In genomic region chr1:218498061-218498938, GRCh38 we compare ENCODE assay signal across 12 cellular contexts.
DNase-seq lines count a peak whose midpoint lies in the region; ATAC-seq and TF ChIP-seq lines count a peak whose summit lies in the region.
"Had no signal": no experiment of that assay in that cellular context is flagged by ENCODE, and none has a peak within 500 bp of the region (broad histone marks: within the 10 kb centered on the region; RNA-seq: fewer than 3 reads in every experiment).

No MANE protein-coding gene starts in this region.

- H3K4me3 ChIP-seq in HFF-Myc (replicated peaks; ENCODE audit: low read depth, low read length): peak overlapping the region; percentile 32
- peak overlapping the region; percentile 32 to 58 for H3K4me3 ChIP-seq in ascending aorta
- H3K4me3 ChIP-seq in right atrium auricular region: peak overlapping the region in 1 of 2 donors; percentile 29
- H3K4me3 ChIP-seq in stomach: peak overlapping the region; percentile 18 to 33 (median 26)
- H3K4me3 ChIP-seq in OCI-LY7 (ENCODE audit: low read depth, low read length, poor library complexity, severe bottlenecking): no peak overlapping the region
- H3K4me3 ChIP-seq: ovary, thyroid gland had no signal

- TF ChIP-seq EP300 in stomach (IDR thresholded peaks at IDR 0.05): peak; percentile 10

- no peak for DNase-seq in HFF-Myc (ENCODE audit: extremely low read depth, low read depth)
- no peak for DNase-seq in ascending aorta (ENCODE audit: low spot score in 2 of 2)
- DNase-seq in right atrium auricular region (ENCODE audit: low spot score): no peak
- DNase-seq in stomach: no peak
- DNase-seq in activated CD4-positive, alpha-beta T cell treated with anti-CD3 and anti-CD28 coated beads, Interleukin-2, amount 50 U/mL, for 1 hour: no peak
- no peak for DNase-seq in OCI-LY7 (ENCODE audit: low spot score)
- DNase-seq in NCI-H510A (lab: John Stamatoyannopoulos, UW): no peak
- DNase-seq: effector memory CD4-positive, alpha-beta T cell; NCI-H1436; ovary; thyroid gland had no signal

- no peaks in the 10 kb centered on the region for H3K79me2 ChIP-seq in OCI-LY7 (ENCODE audit: insufficient read depth, low read depth, low read length)

- intact Hi-C loops in ascending aorta (cut with DNase I): loop anchor here (1.0 to 5.0 kb wide), 5 partner anchors 18 to 799 kb away; no protein-coding TSS in a partner anchor
- intact Hi-C loops in stomach (cut with DNase I; ENCODE audit: low total_unique reads): no loop called here
- intact Hi-C loops in OCI-LY7 (cut with micrococcal nuclease; ENCODE audit: unreplicated experiment): no loop called here

- no peaks in the 10 kb centered on the region for H3K36me3 ChIP-seq in ascending aorta
- no peaks in the 10 kb centered on the region for H3K36me3 ChIP-seq in right atrium auricular region
- H3K36me3 ChIP-seq in stomach: no peaks in the 10 kb centered on the region
- no peaks in the 10 kb centered on the region for H3K36me3 ChIP-seq in OCI-LY7 (ENCODE audit: insufficient read depth, low read length)
- H3K36me3 ChIP-seq: ovary, thyroid gland had no signal

- no peak overlapping the region for H2AFZ ChIP-seq in OCI-LY7 (ENCODE audit: low read length)

- H3K4me1 ChIP-seq in ascending aorta: peaks cover 0 to 26% of the 10 kb centered on the region in 2 donors
- peaks cover 0 to 9% of the 10 kb centered on the region in 2 donors for H3K4me1 ChIP-seq in right atrium auricular region
- peaks cover 6 to 25% (median 17%) of the 10 kb centered on the region in 4 donors for H3K4me1 ChIP-seq in stomach
- no peaks in the 10 kb centered on the region for H3K4me1 ChIP-seq in OCI-LY7 (ENCODE audit: insufficient read depth, low read length, poor library complexity, severe bottlenecking)

- H3K27me3 ChIP-seq in ascending aorta: no peaks in the 10 kb centered on the region
- H3K27me3 ChIP-seq in right atrium auricular region: no peaks in the 10 kb centered on the region
- no peaks in the 10 kb centered on the region for H3K27me3 ChIP-seq in stomach
- H3K27me3 ChIP-seq: ovary, thyroid gland had no signal

- CTCF ChIA-PET in OCI-LY7 (lab: Charles Lee; ENCODE audit: unreplicated experiment): no interaction called here

- ATAC-seq in GM18867 (IDR thresholded peaks at IDR 0.05; ENCODE audit: unreplicated experiment): no peak

- no peaks in the 10 kb centered on the region for H3K9me3 ChIP-seq in ascending aorta
- no peaks in the 10 kb centered on the region for H3K9me3 ChIP-seq in right atrium auricular region
- H3K9me3 ChIP-seq in stomach: no peaks in the 10 kb centered on the region
- H3K9me3 ChIP-seq in OCI-LY7 (ENCODE audit: low read length): no peaks in the 10 kb centered on the region
- H3K9me3 ChIP-seq: ovary, thyroid gland had no signal

- POLR2A ChIA-PET in OCI-LY7 (lab: Charles Lee): no interaction called here

- no peak for TF ChIP-seq CTCF in HFF-Myc (IDR thresholded peaks at IDR 0.05; ENCODE audit: low read depth, low read length, missing control alignments)
- no peak for TF ChIP-seq CTCF in ascending aorta (IDR thresholded peaks at IDR 0.05)
- no peak for TF ChIP-seq CTCF in right atrium auricular region (IDR thresholded peaks at IDR 0.05)
- TF ChIP-seq CTCF in stomach (IDR thresholded peaks at IDR 0.05): no peak
- TF ChIP-seq CTCF in OCI-LY7 (conservative IDR thresholded peaks at IDR 0.05; ENCODE audit: low read length): no peak

- no peaks in the 10 kb centered on the region for H4K20me1 ChIP-seq in OCI-LY7 (ENCODE audit: insufficient read depth, low read length)

- 46 to 57% (median 52%) methylated on average over 8 of the region's 8 CpGs for WGBS in stomach, 5 donors

- no peaks in the 10 kb centered on the region for H3K9me2 ChIP-seq in OCI-LY7 (ENCODE audit: insufficient read depth, low read length)

- peak overlapping the region; percentile 71 to 73 for H3K27ac ChIP-seq in ascending aorta
- H3K27ac ChIP-seq in right atrium auricular region: peak overlapping the region; percentile 48 to 50
- peak overlapping the region in 4 of 5 donors; percentile 56 to 71 (median 67) for H3K27ac ChIP-seq in stomach
- no peak overlapping the region for H3K27ac ChIP-seq in OCI-LY7 (ENCODE audit: low read depth, low read length, poor library complexity, severe bottlenecking)
- H3K27ac ChIP-seq: ovary, thyroid gland had no signal

- no peak for TF ChIP-seq POLR2A in stomach (IDR thresholded peaks at IDR 0.05)

- no TSS peak for BruUV-seq in OCI-LY7 (replicated peaks; lab: Mats Ljungman, UMichigan)

- no peak overlapping the region for H3K4me2 ChIP-seq in OCI-LY7 (ENCODE audit: low read length)
